In genomic region chr1:81876901-81877750, GRCh38 we compare ENCODE assay signal across 11 cellular contexts.
DNase-seq lines count a peak whose midpoint lies in the region; ATAC-seq and TF ChIP-seq lines count a peak whose summit lies in the region.
"Had no signal": no experiment of that assay in that cellular context is flagged by ENCODE, and none has a peak within 500 bp of the region (broad histone marks: within the 10 kb centered on the region; RNA-seq: fewer than 3 reads in every experiment).

No MANE protein-coding gene starts in this region.

- peaks cover 99% of the 10 kb centered on the region for H3K79me2 ChIP-seq in hepatocyte

- DNase-seq in DMS79 treated with DMSO at 0.1 percent for 48 hours (lab: John Stamatoyannopoulos, UW) (peak; percentile 8), DMS79 (lab: John Stamatoyannopoulos, UW) (no peak), amniotic epithelial cell (ENCODE audit: low read depth) (peak; percentile 59), hepatocyte (ENCODE audit: low spot score) (no peak), stromal cell of bone marrow (ENCODE audit: low read depth) (peak; percentile 20), immature natural killer cell (no peak)
- no peak for DNase-seq in central memory CD4-positive, alpha-beta T cell
- DNase-seq: NCI-H345, posterior cingulate gyrus had no signal

- H3K27me3 ChIP-seq in hepatocyte: no peaks in the 10 kb centered on the region

- H3K4me2 ChIP-seq in hepatocyte: peak overlapping the region; percentile 47

- no peak overlapping the region for H3K27ac Mint-ChIP-seq in immature natural killer cell

- H3K4me1 ChIP-seq in hepatocyte (ENCODE audit: insufficient read depth): peaks cover 21% of the 10 kb centered on the region

- WGBS in hepatocyte (ENCODE audit: low lambda C conversion rate, missing lambda C conversion rate): 56% methylated on average over 2 of the region's 2 CpGs

- H3K9me3 ChIP-seq in hepatocyte (ENCODE audit: low read depth): no peaks in the 10 kb centered on the region

- H3K27ac ChIP-seq in hepatocyte: peak overlapping the region; percentile 33

- H3K27me3 Mint-ChIP-seq in immature natural killer cell (ENCODE audit: low read depth in 3 of 3): no peaks in the 10 kb centered on the region
- H3K27me3 Mint-ChIP-seq: brain had no signal

- H3K36me3 ChIP-seq in hepatocyte (replicated peaks; ENCODE audit: insufficient read depth, low read depth): no peaks in the 10 kb centered on the region

- TF ChIP-seq CTCF in hepatocyte (IDR thresholded peaks at IDR 0.05; ENCODE audit: poor library complexity): no peak

- H3K4me3 Mint-ChIP-seq in immature natural killer cell: no peak overlapping the region

- H3K4me3 ChIP-seq in hepatocyte: no peak overlapping the region

- no peaks in the 10 kb centered on the region for H3K4me1 Mint-ChIP-seq in immature natural killer cell

- H4K20me1 ChIP-seq in hepatocyte (ENCODE audit: insufficient read depth, poor library complexity, severe bottlenecking): peaks cover 37% of the 10 kb centered on the region

- no peak for ATAC-seq in GM21825 (IDR thresholded peaks at IDR 0.05; ENCODE audit: unreplicated experiment)

- peaks cover 5 to 42% (median 12%) of the 10 kb centered on the region in 6 donors for H3K9me3 Mint-ChIP-seq in immature natural killer cell

- H2AFZ ChIP-seq in hepatocyte: no peak overlapping the region

- no peaks in the 10 kb centered on the region for H3K9me2 ChIP-seq in hepatocyte (replicated peaks; ENCODE audit: insufficient read depth)

- H3K36me3 Mint-ChIP-seq in immature natural killer cell: no peaks in the 10 kb centered on the region

Comparison
In these comparisons a context has a peak if more than half of its experiments do, and no peak if none do; other contexts are left out.
1. DNase-seq: peak in DMS79 treated with DMSO at 0.1 percent for 48 hours (single experiment), amniotic epithelial cell (single experiment) and stromal cell of bone marrow (single experiment); none in DMS79 (single experiment), hepatocyte (single experiment), immature natural killer cell (0 of 3) and central memory CD4-positive, alpha-beta T cell (single experiment).